20 cellular contexts compared by ENCODE assay signal in genomic region chr11:120524536-120525085, GRCh38. TPM values are rescaled to one million over a fixed set of nuclear protein-coding genes. Genes with fewer than 3 reads are reported as not detected.
"Had no signal": no experiment of that assay in that cellular context is flagged by ENCODE, and none has a peak within 500 bp of the region (broad histone marks: within the 10 kb centered on the region; RNA-seq: fewer than 3 reads in every experiment).

No MANE protein-coding gene starts in this region.

- H3K27me3 ChIP-seq: ovary, right lobe of liver had no signal

- H3K9me3 Mint-ChIP-seq: mesothelial cell of epicardium, natural killer cell, neural crest cell had no signal

- H3K4me1 ChIP-seq: right lobe of liver had no signal

- H3K9me3 ChIP-seq: heart right ventricle, ovary, prostate gland, right lobe of liver, stomach, thoracic aorta, transverse colon had no signal

- H3K4me3 ChIP-seq: heart right ventricle, ovary, prostate gland, right lobe of liver, stomach, thoracic aorta, transverse colon had no signal

- DNase-seq: effector memory CD4-positive, alpha-beta T cell; heart right ventricle; hypothalamus; mammary epithelial cell; natural killer cell; nucleus accumbens; stimulated activated CD4-positive, alpha-beta T cell treated with anti-CD3 and anti-CD28 coated beads, Interleukin-2, amount 100 ng/mL, for 24 hours; stimulated activated CD4-positive, alpha-beta T cell treated with anti-CD3 and anti-CD28 coated beads, Interleukin-4, amount 100 ng/mL, for 4 hours; stimulated activated naive CD4-positive, alpha-beta T cell; stomach; substantia nigra; transverse colon had no signal

- H3K27ac Mint-ChIP-seq: mesothelial cell of epicardium, natural killer cell had no signal

- H3K36me3 ChIP-seq: heart right ventricle, ovary, prostate gland, right lobe of liver, stomach, thoracic aorta, transverse colon had no signal

- H3K36me3 Mint-ChIP-seq: mesothelial cell of epicardium, natural killer cell had no signal

- H3K4me3 Mint-ChIP-seq: mesothelial cell of epicardium, natural killer cell, neural crest cell had no signal

- ATAC-seq: esophagus mucosa, left lobe of liver, right lobe of liver had no signal

- H3K27ac ChIP-seq: heart right ventricle, ovary, prostate gland, right lobe of liver, stomach, thoracic aorta, transverse colon had no signal

RNA-seq across cellular contexts. Expression of gene GRIK4, which starts 13.1 kb away (rescaled TPM):
- total RNA-seq: mammary epithelial cell, stomach, thoracic aorta had no signal
- polyA plus RNA-seq: mammary epithelial cell had no signal
